ENCODE assay signal across 1 cellular context in genomic region chr22:37740455-37741311, GRCh38.
TF ChIP-seq lines count a peak whose summit lies in the region.

No MANE protein-coding gene starts in this region.

TF ChIP-seq in GM23338, 12 proteins besides CTCF, POLR2A, EP300 and RAD21 (continued from another document):
- TF ChIP-seq REST (IDR thresholded peaks at IDR 0.05; ENCODE audit: unreplicated experiment) (no peak), POLR2AphosphoS5 (IDR thresholded peaks at IDR 0.05; ENCODE audit: low read depth) (no peak), ZNF114 (CRISPR knock-in tag; IDR thresholded peaks at IDR 0.05) (no peak), ZNF462 (CRISPR knock-in tag; IDR thresholded peaks at IDR 0.05) (no peak), STAT1 (IDR thresholded peaks at IDR 0.05; ENCODE audit: unreplicated experiment) (no peak), EZH2 (IDR thresholded peaks at IDR 0.05; ENCODE audit: low read depth, unreplicated experiment) (no peak), JUNB (IDR thresholded peaks at IDR 0.05; ENCODE audit: unreplicated experiment) (no peak), CREB1 (CRISPR knock-in tag; IDR thresholded peaks at IDR 0.05; ENCODE audit: low read depth) (no peak), ZNF331 (CRISPR knock-in tag; IDR thresholded peaks at IDR 0.05; ENCODE audit: low read depth) (no peak)
